8 cellular contexts compared by ENCODE assay signal in genomic region chr14:105490572-105491365, GRCh38. TPM values are rescaled to one million over a fixed set of nuclear protein-coding genes. Genes with fewer than 3 reads are reported as not detected.
DNase-seq lines count a peak whose midpoint lies in the region; ATAC-seq, FAIRE-seq and TF ChIP-seq lines count a peak whose summit lies in the region.

Gene TEDC1 (plus strand): TSS chr14:105491246. CDS start chr14:105491376, 130 bp downstream.

- H3K4me3 Mint-ChIP-seq in IgD-negative memory B cell, result peak within 1 kb of the TSS; percentile 83 to 96 (median 94)

- TF ChIP-seq POLR2A in endothelial cell of umbilical vein (IDR thresholded peaks at IDR 0.05; ENCODE audit: low read depth, low read length), result peak; percentile 75

- peaks cover 0 to 12% of the 10 kb centered on the region in 2 experiments for H3K27me3 ChIP-seq in endothelial cell of umbilical vein (ENCODE audit: control insufficient read depth in 2 of 2, insufficient read depth in 2 of 2, low read length in 2 of 2)

- peak; percentile 78 to 96 for TF ChIP-seq CTCF in endothelial cell of umbilical vein (IDR thresholded peaks at IDR 0.05; ENCODE audit: extremely low read depth in 1 of 2, insufficient read depth in 1 of 2, low read depth in 1 of 2, low read length in 2 of 2)

- peak within 1 kb of the TSS; percentile 75 for H3K4me2 ChIP-seq in endothelial cell of umbilical vein (ENCODE audit: insufficient read depth, low read length)

- peaks cover 2% of the 10 kb centered on the region for H3K4me1 ChIP-seq in endothelial cell of umbilical vein (ENCODE audit: control insufficient read depth, extremely low read depth, insufficient read depth, low read length)

- H3K36me3 Mint-ChIP-seq in IgD-negative memory B cell, result peaks cover 2% of the 10 kb centered on the region

- DNase-seq in DMS153 treated with DMSO at 0.1 percent for 48 hours (lab: John Stamatoyannopoulos, UW; ENCODE audit: unreplicated experiment), result peak; percentile 86
- DNase-seq in OCI-M1 (lab: John Stamatoyannopoulos, UW), result peak; percentile 99
- peak; percentile 99 for DNase-seq in activated T-cell treated with anti-CD3 and anti-CD28 coated beads for 24 hours (ENCODE audit: low read depth)
- DNase-seq in endothelial cell of umbilical vein (ENCODE audit: low read depth, low spot score), result peak; percentile 100
- peak; percentile 99 for DNase-seq in midbrain (lab: John Stamatoyannopoulos, UW)
- peak; percentile 97 for DNase-seq in stimulated activated CD8-positive, alpha-beta memory T cell treated with anti-CD3 and anti-CD28 coated beads, Interleukin-2, amount 100 ng/mL, for 1 hour (ENCODE audit: low read depth in 2 of 2)

- H3K4me1 Mint-ChIP-seq in IgD-negative memory B cell, result peaks cover 4 to 12% (median 11%) of the 10 kb centered on the region in 3 donors

- H4K20me1 ChIP-seq in endothelial cell of umbilical vein (replicated peaks; ENCODE audit: control insufficient read depth, extremely low read depth, insufficient read depth, low read length), result no peaks in the 10 kb centered on the region

- intact Hi-C loops in endothelial cell of umbilical vein (cut with micrococcal nuclease), result loop anchor here (1.0 to 5.0 kb wide), 11 partner anchors 16 to 813 kb away; partner anchors contain the start of genes BRF1, CRIP2 and TEX22

- peak within 1 kb of the TSS; percentile 50 to 67 (median 52) for H3K4me3 ChIP-seq in endothelial cell of umbilical vein (replicated peaks in 1 of 3; ENCODE audit: insufficient read depth in 1 of 3, low read depth in 1 of 3, low read length in 3 of 3)

- no peaks in the 10 kb centered on the region for H3K36me3 ChIP-seq in endothelial cell of umbilical vein (ENCODE audit: control insufficient read depth in 2 of 2, extremely low read depth in 1 of 2, insufficient read depth in 2 of 2, low read length in 2 of 2)

- peaks cover 3% of the 10 kb centered on the region for H3K79me2 ChIP-seq in endothelial cell of umbilical vein (ENCODE audit: control insufficient read depth, insufficient read depth, low read length)

- no TSS peak for BruUV-seq in endothelial cell of umbilical vein (replicated peaks; lab: Mats Ljungman, UMichigan)

- H3K27me3 Mint-ChIP-seq in IgD-negative memory B cell, result no peaks in the 10 kb centered on the region

- ATAC-seq in GM21529 (IDR thresholded peaks at IDR 0.05; ENCODE audit: unreplicated experiment), result peak; percentile 68

- no peaks in the 10 kb centered on the region for H3K9me3 Mint-ChIP-seq in IgD-negative memory B cell

- peak; percentile 100 for FAIRE-seq in endothelial cell of umbilical vein (lab: Jason Lieb, UNC)

- no peaks in the 10 kb centered on the region for H3K9me1 ChIP-seq in endothelial cell of umbilical vein (replicated peaks; ENCODE audit: control insufficient read depth, extremely low read depth, insufficient read depth, low read length)

- H3K9me3 ChIP-seq in endothelial cell of umbilical vein (replicated peaks; ENCODE audit: control insufficient read depth, insufficient read depth, low read length), result no peaks in the 10 kb centered on the region

- dilution Hi-C loops in endothelial cell of umbilical vein (cut with MboI; ENCODE audit: extremely low pct_ligation_motif_present, low sequenced_read_pairs), result no loop called here

- POLR2A ChIA-PET in endothelial cell of umbilical vein (lab: Charles Lee), result interaction anchor here (1.4 kb wide), 1 partner anchor 10 kb away, joined by 6 read pairs; no protein-coding TSS in a partner anchor

- CTCF ChIA-PET in endothelial cell of umbilical vein (lab: Charles Lee), result interaction anchor here (0.6 to 5.1 kb wide), 26 partner anchors 9 to 400 kb away, joined by 3 to 239 read pairs (median 6); partner anchors contain the start of genes BTBD6, NUDT14 and PACS2

- H3K9ac ChIP-seq in endothelial cell of umbilical vein (replicated peaks; ENCODE audit: extremely low read depth, insufficient read depth, low read length), result peak within 1 kb of the TSS; percentile 84

- peak within 1 kb of the TSS; percentile 89 to 100 (median 98) for H3K27ac Mint-ChIP-seq in IgD-negative memory B cell

- H3K27ac ChIP-seq in endothelial cell of umbilical vein (ENCODE audit: insufficient read depth, low read depth, low read length), result peak within 1 kb of the TSS; percentile 82

- peak within 1 kb of the TSS; percentile 84 for H2AFZ ChIP-seq in endothelial cell of umbilical vein (ENCODE audit: low read depth, low read length)

TF ChIP-seq in endothelial cell of umbilical vein, 7 proteins besides CTCF, POLR2A, EP300 and RAD21:
- TF ChIP-seq EZH2 (IDR thresholded peaks at IDR 0.05; ENCODE audit: borderline replicate concordance, low read depth, low read length, severe bottlenecking), result peak; percentile 90
- peak; percentile 70 for TF ChIP-seq POLR2AphosphoS5 (IDR thresholded peaks at IDR 0.05; ENCODE audit: insufficient read depth, low read depth, low read length)
- TF ChIP-seq, protein P1, sequence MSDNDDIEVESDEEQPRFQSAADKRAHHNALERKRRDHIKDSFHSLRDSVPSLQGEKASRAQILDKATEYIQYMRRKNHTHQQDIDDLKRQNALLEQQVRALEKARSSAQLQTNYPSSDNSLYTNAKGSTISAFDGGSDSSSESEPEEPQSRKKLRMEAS (IDR thresholded peaks at IDR 0.05; ENCODE audit: insufficient read depth, insufficient read length), result peak; percentile 55
- no peak for TF ChIP-seq JUN (IDR thresholded peaks at IDR 0.05; ENCODE audit: borderline replicate concordance, insufficient read depth, insufficient read length, low read depth)
TF ChIP-seq in endothelial cell of umbilical vein: peak in this region for 3.

RNA-seq across cellular contexts. Expression of gene TEDC1, which starts in this region (rescaled TPM):
- polyA plus RNA-seq in IgD-negative memory B cell (11.8 TPM), endothelial cell of umbilical vein (16.5 and 16.8 TPM in 2 replicates)
- total RNA-seq in endothelial cell of umbilical vein, result 25.3 and 29.9 TPM in 2 replicates
- polyA plus RNA-seq in endothelial cell of umbilical vein (2011; cell fraction: cytosol; rRNA removed), result 10.1 and 15.0 TPM in 2 replicates
- 16.3 and 20.8 TPM in 2 replicates for polyA plus RNA-seq in endothelial cell of umbilical vein (2011; cell fraction: nucleus; rRNA removed)
- 6.7 and 9.0 TPM in 2 replicates for polyA plus RNA-seq in endothelial cell of umbilical vein (2012)
- 3.8 and 6.5 TPM in 2 replicates for polyA minus RNA-seq in endothelial cell of umbilical vein
- 26.7 TPM for polyA minus RNA-seq in endothelial cell of umbilical vein (2011; cell fraction: cytosol; rRNA and poly(A)+ RNA removed)
- 6.3 and 10.4 TPM in 2 replicates for polyA minus RNA-seq in endothelial cell of umbilical vein (2011; cell fraction: nucleus; rRNA and poly(A)+ RNA removed)

Comparison
In these comparisons a context has a peak if more than half of its experiments do, and no peak if none do; other contexts are left out.
1. Peak in every context shown above with its lines: DNase-seq, ATAC-seq, H3K4me3 ChIP-seq and H3K27ac ChIP-seq.